Comparison of ENCODE assay signal across 18 cellular contexts in genomic region chr7:118259115-118259514, GRCh38. TPM values are rescaled to one million over a fixed set of nuclear protein-coding genes. Genes with fewer than 3 reads are reported as not detected.
DNase-seq lines count a peak whose midpoint lies in the region; ATAC-seq, FAIRE-seq and TF ChIP-seq lines count a peak whose summit lies in the region.
"Had no signal": no experiment of that assay in that cellular context is flagged by ENCODE, and none has a peak within 500 bp of the region (broad histone marks: within the 10 kb centered on the region; RNA-seq: fewer than 3 reads in every experiment).

No MANE protein-coding gene starts in this region.

- no peak overlapping the region for H2AFZ ChIP-seq in OCI-LY3 (ENCODE audit: low read depth, low read length)

- no peaks in the 10 kb centered on the region for H3K9me3 ChIP-seq in A549
- H3K9me3 ChIP-seq in OCI-LY3 (ENCODE audit: insufficient read depth, low read length), result no peaks in the 10 kb centered on the region
- H3K9me3 ChIP-seq in CD4-positive, alpha-beta memory T cell (ENCODE audit: control insufficient read depth in 1 of 2, low read length in 2 of 2), result no peaks in the 10 kb centered on the region
- H3K9me3 ChIP-seq: SJSA1 had no signal

- DNase-seq in A549 (ENCODE audit: low read depth in 1 of 2, low spot score in 1 of 2) (no peak), G401 (ENCODE audit: low spot score) (peak; percentile 28), choroid plexus epithelial cell (ENCODE audit: low read depth) (peak; percentile 22), type B pancreatic cell (ENCODE audit: extremely low spot score, unreplicated experiment) (no peak)
- no peak for DNase-seq in CD4-positive, alpha-beta memory T cell
- DNase-seq: activated CD8-positive, alpha-beta memory T cell treated with anti-CD3 and anti-CD28 coated beads, Interleukin-2, amount 50 U/mL, for 4 hours; activated naive CD4-positive, alpha-beta T cell treated with anti-CD3 and anti-CD28 coated beads for 36 hours; C1 segment of cervical spinal cord; cerebellar nuclear complex; hippocampal formation; naive B cell; NCI-H146; right cardiac atrium; stimulated activated naive CD4-positive, alpha-beta T cell had no signal

- H3K4me3 ChIP-seq in A549 (no peak overlapping the region), OCI-LY3 (ENCODE audit: low read length) (no peak overlapping the region), choroid plexus epithelial cell (ENCODE audit: low read depth, low read length) (no peak overlapping the region)
- no peak overlapping the region for H3K4me3 ChIP-seq in CD4-positive, alpha-beta memory T cell (ENCODE audit: low read length in 2 of 2)
- H3K4me3 ChIP-seq: SJSA1 had no signal

- no peaks in the 10 kb centered on the region for H3K9me3 Mint-ChIP-seq in type B pancreatic cell
- peaks cover 0 to 1% (median 0%) of the 10 kb centered on the region in 8 donors for H3K9me3 Mint-ChIP-seq in CD4-positive, alpha-beta memory T cell
- H3K9me3 Mint-ChIP-seq: activated naive CD4-positive, alpha-beta T cell treated with anti-CD3 and anti-CD28 coated beads for 36 hours; naive B cell had no signal

- WGBS in A549 (ENCODE audit: missing lambda C conversion rate), result 67% methylated on average over 2 of the region's 2 CpGs

- no peak for ATAC-seq in A549
- ATAC-seq in HG02588 (IDR thresholded peaks at IDR 0.05; ENCODE audit: unreplicated experiment), result no peak
- no peak for ATAC-seq in GM21723 (IDR thresholded peaks at IDR 0.05; ENCODE audit: unreplicated experiment)
- ATAC-seq: right cardiac atrium had no signal

- no peak overlapping the region for H3K9ac ChIP-seq in OCI-LY3 (ENCODE audit: low read length)

- H3K4me1 ChIP-seq in A549, result no peaks in the 10 kb centered on the region
- H3K4me1 ChIP-seq in OCI-LY3 (ENCODE audit: low read length), result no peaks in the 10 kb centered on the region
- no peaks in the 10 kb centered on the region for H3K4me1 ChIP-seq in CD4-positive, alpha-beta memory T cell (ENCODE audit: insufficient read depth, low read length)
- H3K4me1 ChIP-seq: SJSA1 had no signal

- H4K20me1 ChIP-seq in OCI-LY3 (ENCODE audit: insufficient read depth, low read length), result no peaks in the 10 kb centered on the region

- no peak for TF ChIP-seq EP300 in A549 (IDR thresholded peaks at IDR 0.05)

- no peaks in the 10 kb centered on the region for H3K36me3 Mint-ChIP-seq in type B pancreatic cell
- H3K36me3 Mint-ChIP-seq in CD4-positive, alpha-beta memory T cell, result no peaks in the 10 kb centered on the region
- H3K36me3 Mint-ChIP-seq: naive B cell had no signal

- in situ Hi-C loops in G401 (cut with HindIII; ENCODE audit: low sequenced_read_pairs), result no loop called here

- no peak overlapping the region for H3K27ac Mint-ChIP-seq in type B pancreatic cell
- H3K27ac Mint-ChIP-seq in CD4-positive, alpha-beta memory T cell, result no peak overlapping the region
- H3K27ac Mint-ChIP-seq: activated naive CD4-positive, alpha-beta T cell treated with anti-CD3 and anti-CD28 coated beads for 36 hours; naive B cell had no signal

- H3K79me2 ChIP-seq in OCI-LY3 (ENCODE audit: low read length), result no peaks in the 10 kb centered on the region

- intact Hi-C loops in CD4-positive, alpha-beta memory T cell (cut with micrococcal nuclease), result no loop called here

- no peaks in the 10 kb centered on the region for H3K27me3 ChIP-seq in OCI-LY3 (ENCODE audit: low read depth, low read length)
- no peaks in the 10 kb centered on the region for H3K27me3 ChIP-seq in CD4-positive, alpha-beta memory T cell (ENCODE audit: insufficient read depth, low read length)
- H3K27me3 ChIP-seq: SJSA1 had no signal

- no peaks in the 10 kb centered on the region for H3K27me3 Mint-ChIP-seq in type B pancreatic cell
- H3K27me3 Mint-ChIP-seq in CD4-positive, alpha-beta memory T cell, result no peaks in the 10 kb centered on the region

- no peak overlapping the region for H3K27ac ChIP-seq in A549
- H3K27ac ChIP-seq in OCI-LY3 (ENCODE audit: low read length), result no peak overlapping the region
- H3K27ac ChIP-seq in CD4-positive, alpha-beta memory T cell (ENCODE audit: low read depth, low read length), result no peak overlapping the region
- H3K27ac ChIP-seq: SJSA1 had no signal

- H3K4me1 Mint-ChIP-seq in type B pancreatic cell (ENCODE audit: unreplicated experiment), result no peaks in the 10 kb centered on the region
- no peaks in the 10 kb centered on the region for H3K4me1 Mint-ChIP-seq in CD4-positive, alpha-beta memory T cell
- H3K4me1 Mint-ChIP-seq: naive B cell had no signal

- FAIRE-seq in A549 (lab: Jason Lieb, UNC), result no peak

- POLR2A ChIA-PET in A549 (lab: Yijun Ruan, JAX), result no interaction called here
- POLR2A ChIA-PET in CD4-positive, alpha-beta memory T cell (lab: Charles Lee; ENCODE audit: partially characterized antibody), result no interaction called here

- TF ChIP-seq POLR2A in A549 (IDR thresholded peaks at IDR 0.05; ENCODE audit: low read length), result no peak

- TF ChIP-seq RAD21 in A549 (conservative IDR thresholded peaks at IDR 0.05 in 1 of 2, IDR thresholded peaks at IDR 0.05 in 1 of 2), result peak; percentile 36 to 54; a peak in 4 of 5 replicates

- H3K4me2 ChIP-seq in A549, result no peak overlapping the region
- no peak overlapping the region for H3K4me2 ChIP-seq in OCI-LY3 (ENCODE audit: low read length)

- H3K36me3 ChIP-seq in OCI-LY3 (replicated peaks; ENCODE audit: low read depth, low read length), result no peaks in the 10 kb centered on the region
- no peaks in the 10 kb centered on the region for H3K36me3 ChIP-seq in CD4-positive, alpha-beta memory T cell (ENCODE audit: insufficient read depth, low read length)
- H3K36me3 ChIP-seq: SJSA1 had no signal

- H3K4me3 Mint-ChIP-seq in type B pancreatic cell, result no peak overlapping the region
- no peak overlapping the region for H3K4me3 Mint-ChIP-seq in CD4-positive, alpha-beta memory T cell
- H3K4me3 Mint-ChIP-seq: activated naive CD4-positive, alpha-beta T cell treated with anti-CD3 and anti-CD28 coated beads for 36 hours; naive B cell had no signal

- peak; percentile 18; the same call in 1 of the 3 replicates for TF ChIP-seq CTCF in A549 (IDR thresholded peaks at IDR 0.05)
- peak; percentile 35 for TF ChIP-seq CTCF in OCI-LY3 (IDR thresholded peaks at IDR 0.05; ENCODE audit: low read depth, low read length)
- peak; percentile 5 for TF ChIP-seq CTCF in choroid plexus epithelial cell (conservative IDR thresholded peaks at IDR 0.05; ENCODE audit: low read depth, low read length)
- TF ChIP-seq CTCF in type B pancreatic cell (conservative IDR thresholded peaks at IDR 0.05), result no peak

- CTCF ChIA-PET in A549 (lab: Yijun Ruan, JAX), result no interaction called here
- CTCF ChIA-PET in CD4-positive, alpha-beta memory T cell (lab: Charles Lee; ENCODE audit: partially characterized antibody), result no interaction called here

TF ChIP-seq in A549, 52 proteins besides CTCF, POLR2A, EP300 and RAD21:
- no peak for TF ChIP-seq CEBPB (IDR thresholded peaks at IDR 0.05)
- TF ChIP-seq CBX8 (IDR thresholded peaks at IDR 0.05), result no peak
- 0 out of 3 replicates have a peak, but pooled peaks have one; percentile 13 for TF ChIP-seq SMC3 (IDR thresholded peaks at IDR 0.05)
- no peak for TF ChIP-seq JUNB (IDR thresholded peaks at IDR 0.05)
- TF ChIP-seq GATA3 (IDR thresholded peaks at IDR 0.05; ENCODE audit: borderline replicate concordance), result no peak
- no peak for TF ChIP-seq MAFK (IDR thresholded peaks at IDR 0.05; ENCODE audit: partially characterized antibody)

RNA-seq across cellular contexts. Expression of gene ANKRD7, which starts 34.6 kb away (rescaled TPM):
- polyA plus RNA-seq in A549 (2011; rRNA removed) (0.45 and 0.59 TPM in 2 replicates), A549 (2017; fragmentation: RNase III; extraction: RNeasy Plus Mini Kit Qiagen cat#74134 plus additional on column Dnase treatment) (0.63 to 0.83 TPM (median 0.70 TPM) in 3 replicates)
- 0.09 TPM in 1 of 2 replicates, not detected in the other for polyA plus RNA-seq in A549 (2012; cell fraction: cytosol; rRNA removed)
- polyA plus RNA-seq in A549 (2012; cell fraction: nucleus; rRNA removed), result 0.04 TPM in 1 of 2 replicates, not detected in the other
- polyA minus RNA-seq in A549 (2011; rRNA and poly(A)+ RNA removed), result 0.54 and 1.2 TPM in 2 replicates
- 1.9 and 2.5 TPM in 2 replicates for total RNA-seq in G401 (2014; rRNA removed; shearing (Covaris generic))
- total RNA-seq in type B pancreatic cell (ENCODE audit: low replicate concordance), result not detected in 2 replicates
- total RNA-seq in CD4-positive, alpha-beta memory T cell, result not detected
- not detected for polyA plus RNA-seq in CD4-positive, alpha-beta memory T cell

Comparison
In these comparisons a context has a peak if more than half of its experiments do, and no peak if none do; other contexts are left out.
1. DNase-seq: peak in G401 (single experiment) and choroid plexus epithelial cell (single experiment); none in A549 (0 of 2), type B pancreatic cell (single experiment) and CD4-positive, alpha-beta memory T cell (0 of 5).